Comparison of ENCODE assay signal across 8 cellular contexts in the genomic region with DNA sequence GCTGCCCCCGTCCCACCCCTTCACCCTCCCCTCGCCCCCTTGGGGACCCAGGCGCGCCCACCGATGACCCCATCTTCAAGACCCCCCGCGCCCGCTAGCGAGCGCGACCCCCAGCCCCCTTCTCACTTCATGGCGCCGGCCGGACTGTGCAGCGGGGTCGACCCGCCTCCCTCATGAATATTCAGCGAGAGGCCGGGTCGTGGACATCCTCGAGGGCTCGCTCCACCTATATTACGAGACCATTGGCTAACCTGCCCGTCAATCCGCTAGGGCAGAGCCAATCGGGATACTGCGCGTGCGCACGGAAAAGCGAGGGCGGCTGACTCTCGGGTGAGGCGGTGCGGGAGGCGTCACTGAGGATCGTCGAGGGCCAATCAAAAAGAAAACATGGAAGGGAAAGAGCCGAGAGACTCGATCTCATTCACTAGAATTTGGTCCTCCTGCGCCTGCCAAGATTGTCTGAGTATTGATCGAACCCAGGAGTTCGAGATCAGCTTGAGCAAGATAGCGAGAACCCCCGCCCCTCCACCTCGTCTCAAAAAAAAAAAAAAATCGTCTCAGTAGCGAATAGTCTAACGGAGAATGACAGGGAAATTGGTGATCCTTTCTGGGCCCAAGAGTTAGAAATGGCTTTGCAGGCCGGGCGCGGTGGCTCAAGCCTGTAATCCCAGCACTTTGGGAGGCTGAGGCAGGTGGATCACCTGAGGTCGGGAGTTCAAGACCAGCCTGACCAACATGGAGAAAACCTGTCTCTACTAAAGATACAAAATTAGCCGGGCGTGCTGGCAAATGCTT. TPM values are rescaled to one million over a fixed set of nuclear protein-coding genes. Genes with fewer than 3 reads are reported as not detected.
A peak's percentile ranks its signal among the peaks of the same experiment; 100 is the strongest.
DNase-seq lines count a peak whose midpoint lies in the region; ATAC-seq and FAIRE-seq lines count a peak whose summit lies in the region.

A gene (minus strand): TSS at position 164 of the 795 bp plus-strand sequence. CDS start 33 bp downstream, at position 131.

- no peak within 1 kb of the TSS for H2BK120ac ChIP-seq in mesenchymal stem cell (ENCODE audit: low read depth, low read length)

- no peak within 1 kb of the TSS for H2BK5ac ChIP-seq in mesenchymal stem cell (ENCODE audit: low read depth, low read length, poor library complexity, severe bottlenecking)

- peak within 1 kb of the TSS; percentile 27 for H3K9ac ChIP-seq in endocrine pancreas (ENCODE audit: control insufficient read depth, insufficient read depth, low read length)
- H3K9ac ChIP-seq in mesenchymal stem cell (ENCODE audit: low read length): peak within 1 kb of the TSS; percentile 89

- 7% methylated on average over 52 of the region's 55 CpGs for WGBS in mesenchymal stem cell

- peak within 1 kb of the TSS in 1 of 2 experiments; percentile 10 for H2BK12ac ChIP-seq in mesenchymal stem cell (ENCODE audit: low read length in 2 of 2)

- H2AK5ac ChIP-seq in mesenchymal stem cell (ENCODE audit: low read length, severe bottlenecking): no peak within 1 kb of the TSS

- H3K23ac ChIP-seq in mesenchymal stem cell (ENCODE audit: low read length in 2 of 2): peak within 1 kb of the TSS in 1 of 2 experiments; percentile 86

- peak within 1 kb of the TSS in 1 of 2 experiments; percentile 73 for H3K14ac ChIP-seq in mesenchymal stem cell (ENCODE audit: low read length in 2 of 2)

- peak within 1 kb of the TSS; percentile 80 for H2BK15ac ChIP-seq in mesenchymal stem cell (ENCODE audit: low read depth, poor library complexity, severe bottlenecking)

- peak; percentile 88 for ATAC-seq in GM21360 (IDR thresholded peaks at IDR 0.05; ENCODE audit: unreplicated experiment)

- H4K91ac ChIP-seq in mesenchymal stem cell (ENCODE audit: low read length): no peak within 1 kb of the TSS

- H4K8ac ChIP-seq in mesenchymal stem cell (ENCODE audit: low read length): peak within 1 kb of the TSS; percentile 82

- H3K4me3 ChIP-seq in endocrine pancreas (ENCODE audit: control insufficient read depth, insufficient read depth, low read length): peak within 1 kb of the TSS; percentile 14
- H3K4me3 ChIP-seq in mesenchymal stem cell (ENCODE audit: insufficient read depth in 1 of 2, low read depth in 1 of 2, low read length in 2 of 2): peak within 1 kb of the TSS; percentile 82 to 93

- H2AFZ ChIP-seq in mesenchymal stem cell (ENCODE audit: low read depth, low read length): peak within 1 kb of the TSS; percentile 87

- peaks cover 26% of the 10 kb centered on the region for H3K79me1 ChIP-seq in mesenchymal stem cell (replicated peaks; ENCODE audit: low read length, poor library complexity, severe bottlenecking)

- DNase-seq in COLO668 (lab: John Stamatoyannopoulos, UW; ENCODE audit: unreplicated experiment) (peak; percentile 98), HTR-8/SVneo (ENCODE audit: insufficient read length, low spot score) (peak; percentile 100), NOMO-1 treated with dmso at 0.1 percent for 144 hours (lab: John Stamatoyannopoulos, UW; ENCODE audit: unreplicated experiment) (peak; percentile 91), mesenchymal stem cell (peak; percentile 99)
- DNase-seq in activated CD8-positive, alpha-beta memory T cell treated with anti-CD3 and anti-CD28 coated beads for 48 hours (ENCODE audit: low read depth in 2 of 3, low spot score in 2 of 3): peak; percentile 99 to 100 (median 99)
- peak; percentile 98 for DNase-seq in stimulated activated CD8-positive, alpha-beta memory T cell treated with anti-CD3 and anti-CD28 coated beads, Interleukin-12 subunit alpha, Interleukin-12 subunit beta, amount 100 ng/mL, for 4 hours (ENCODE audit: low read depth)

- no peaks in the 10 kb centered on the region for H3K9me3 ChIP-seq in endocrine pancreas (ENCODE audit: control insufficient read depth, low read length)
- no peaks in the 10 kb centered on the region for H3K9me3 ChIP-seq in mesenchymal stem cell (ENCODE audit: control insufficient read depth, low read length)

- H3K27me3 ChIP-seq in endocrine pancreas (ENCODE audit: control insufficient read depth, insufficient read depth, low read length) (no peaks in the 10 kb centered on the region), mesenchymal stem cell (ENCODE audit: control insufficient read depth in 1 of 2, insufficient read depth in 1 of 2, low read length in 2 of 2) (no peaks in the 10 kb centered on the region)

- peak within 1 kb of the TSS; percentile 74 to 86 for H3K18ac ChIP-seq in mesenchymal stem cell (ENCODE audit: low read depth in 1 of 2, low read length in 2 of 2)

- H3K36me3 ChIP-seq in endocrine pancreas (ENCODE audit: control insufficient read depth, insufficient read depth, low read length) (no peaks in the 10 kb centered on the region), mesenchymal stem cell (ENCODE audit: control insufficient read depth in 1 of 2, insufficient read depth in 2 of 2, low read depth in 1 of 2, low read length in 2 of 2) (peaks cover 7 to 10% of the 10 kb centered on the region in 2 experiments)

- FAIRE-seq in HTR-8/SVneo (lab: Jason Lieb, UNC): peak; percentile 88

- H3K4me2 ChIP-seq in mesenchymal stem cell (ENCODE audit: low read length, poor library complexity, severe bottlenecking): peak within 1 kb of the TSS; percentile 76

- no peaks in the 10 kb centered on the region for H3K4me1 ChIP-seq in endocrine pancreas (ENCODE audit: control insufficient read depth, insufficient read depth, low read length)
- H3K4me1 ChIP-seq in mesenchymal stem cell (ENCODE audit: control insufficient read depth, insufficient read depth, low read depth, low read length): peaks cover 15% of the 10 kb centered on the region

- peak within 1 kb of the TSS; percentile 90 for H3K27ac ChIP-seq in mesenchymal stem cell (ENCODE audit: low read length, poor library complexity, severe bottlenecking)

- peak within 1 kb of the TSS; percentile 68 to 91 for H3K4ac ChIP-seq in mesenchymal stem cell (ENCODE audit: low read depth in 1 of 2, low read length in 2 of 2)

RNA-seq across cellular contexts. Expression of the gene that starts here (rescaled TPM):
- polyA plus RNA-seq in mesenchymal stem cell (2013, experiment 1 of 2): 33.5 TPM
- 33.3 TPM for polyA plus RNA-seq in mesenchymal stem cell (2013, experiment 2 of 2)

Comparison
In these comparisons a context has a peak if more than half of its experiments do, and no peak if none do; other contexts are left out.
1. Peak in every context shown above with its lines: DNase-seq, ATAC-seq, H3K4me3 ChIP-seq and H3K27ac ChIP-seq.